ENCODE assay signal across 10 cellular contexts in genomic region chr2:54669677-54670484, GRCh38.
DNase-seq lines count a peak whose midpoint lies in the region; ATAC-seq and TF ChIP-seq lines count a peak whose summit lies in the region.
"Had no signal": no experiment of that assay in that cellular context is flagged by ENCODE, and none has a peak within 500 bp of the region (broad histone marks: within the 10 kb centered on the region; RNA-seq: fewer than 3 reads in every experiment).

No MANE protein-coding gene starts in this region.

- TF ChIP-seq CTCF in epithelial cell of esophagus (IDR thresholded peaks at IDR 0.05; ENCODE audit: insufficient read depth, low read depth, low read length, missing control alignments) (no peak), parathyroid adenoma (IDR thresholded peaks at IDR 0.05) (no peak)

- peak; percentile 66 to 77 for DNase-seq in AML-193 (lab: John Stamatoyannopoulos, UW)
- DNase-seq in NCI-H226: peak; percentile 70
- DNase-seq in epithelial cell of esophagus (ENCODE audit: low read depth): peak; percentile 82
- DNase-seq in stimulated activated naive CD4-positive, alpha-beta T cell treated with Interleukin-2 at 50 U/mL for 16 hours (lab: John Stamatoyannopoulos, UW): no peak
- DNase-seq in NCI-H1930 (lab: John Stamatoyannopoulos, UW): no peak
- DNase-seq: DND-41; stimulated activated naive B cell treated with anti-CD40 and anti-IgM and Interleukin-4, amounts not matched to agents 10 μg/mL and 1 μg/mL and 100 μg/mL, for 72 hours had no signal

- H3K9ac ChIP-seq in parathyroid adenoma: no peak overlapping the region

- no peaks in the 10 kb centered on the region for H3K27me3 ChIP-seq in parathyroid adenoma (ENCODE audit: control insufficient read depth, insufficient read depth, low read length)

- H3K4me1 ChIP-seq in parathyroid adenoma: peaks cover 25% of the 10 kb centered on the region

- no peak overlapping the region for H3K4me3 ChIP-seq in epithelial cell of esophagus (ENCODE audit: low read length)
- H3K4me3 ChIP-seq in parathyroid adenoma (ENCODE audit: low read depth, low read length): no peak overlapping the region

- no peak overlapping the region for H2AFZ ChIP-seq in parathyroid adenoma

- no peaks in the 10 kb centered on the region for H3K79me2 ChIP-seq in parathyroid adenoma

- H3K4me2 ChIP-seq in parathyroid adenoma (ENCODE audit: low read length): peak overlapping the region; percentile 33

- H3K9me3 ChIP-seq in parathyroid adenoma (ENCODE audit: control insufficient read depth, low read length): no peaks in the 10 kb centered on the region

- H3K36me3 ChIP-seq in parathyroid adenoma (ENCODE audit: control insufficient read depth, insufficient read depth, low read length): no peaks in the 10 kb centered on the region

- peak overlapping the region; percentile 32 for H3K27ac ChIP-seq in parathyroid adenoma

- no peak for ATAC-seq in HG03354 (IDR thresholded peaks at IDR 0.05; ENCODE audit: poor library complexity, severe bottlenecking, unreplicated experiment)
- no peak for ATAC-seq in GM21825 (IDR thresholded peaks at IDR 0.05; ENCODE audit: unreplicated experiment)
- ATAC-seq: stimulated activated naive B cell treated with anti-CD40 and anti-IgM and Interleukin-4, amounts not matched to agents 10 μg/mL and 1 μg/mL and 100 μg/mL, for 72 hours had no signal

Comparison
In these comparisons a context has a peak if more than half of its experiments do, and no peak if none do; other contexts are left out.
1. DNase-seq: peak in AML-193 (2 of 2), NCI-H226 (single experiment) and epithelial cell of esophagus (single experiment); none in stimulated activated naive CD4-positive, alpha-beta T cell treated with Interleukin-2 at 50 U/mL for 16 hours (single experiment) and NCI-H1930 (0 of 2).